ENCODE assay signal across 15 cellular contexts in genomic region chr2:190334479-190335224, GRCh38. TPM values are rescaled to one million over a fixed set of nuclear protein-coding genes. Genes with fewer than 3 reads are reported as not detected.
DNase-seq lines count a peak whose midpoint lies in the region; ATAC-seq and TF ChIP-seq lines count a peak whose summit lies in the region.
"Had no signal": no experiment of that assay in that cellular context is flagged by ENCODE, and none has a peak within 500 bp of the region (broad histone marks: within the 10 kb centered on the region; RNA-seq: fewer than 3 reads in every experiment).

No MANE protein-coding gene starts in this region.

- no peak overlapping the region for H3K27ac Mint-ChIP-seq in activated T-cell treated with anti-CD3 and anti-CD28 coated beads, Interleukin-2, amount 50 U/mL, for 72 hours
- H3K27ac Mint-ChIP-seq: activated CD4-positive, alpha-beta T cell treated with anti-CD3 and anti-CD28 coated beads for 36 hours had no signal

- H3K36me3 ChIP-seq in mucosa of rectum (ENCODE audit: control insufficient read depth in 2 of 2, insufficient read depth in 2 of 2, low read length in 2 of 2) = no peaks in the 10 kb centered on the region

- DNase-seq in ACHN (peak; percentile 27), OCI-M1 (lab: John Stamatoyannopoulos, UW) (peak; percentile 25), fibroblast of pulmonary artery (ENCODE audit: low read depth) (peak; percentile 40)
- no peak for DNase-seq in activated T-cell treated with anti-CD3 and anti-CD28 coated beads, Interleukin-2, amount 50 U/mL, for 72 hours
- DNase-seq: activated CD4-positive, alpha-beta T cell treated with anti-CD3 and anti-CD28 coated beads for 36 hours; activated T-cell treated with anti-CD3 and anti-CD28 coated beads, Interleukin-2, amount 50 U/mL, for 48 hours; effector CD4-positive, alpha-beta T cell; Kasumi-1; NCI-H2081; stimulated activated CD8-positive, alpha-beta memory T cell treated with anti-CD3 and anti-CD28 coated beads, Interleukin-4, amount 100 ng/mL, for 48 hours had no signal

- no peak for TF ChIP-seq CTCF in fibroblast of pulmonary artery (IDR thresholded peaks at IDR 0.05; ENCODE audit: low read length, missing control alignments)

- peaks cover 15% of the 10 kb centered on the region for H3K27me3 Mint-ChIP-seq in activated T-cell treated with anti-CD3 and anti-CD28 coated beads, Interleukin-2, amount 50 U/mL, for 72 hours (ENCODE audit: low read depth)

- no peaks in the 10 kb centered on the region for H3K27me3 ChIP-seq in mucosa of rectum (ENCODE audit: control insufficient read depth in 2 of 2, insufficient read depth in 2 of 2, low read length in 2 of 2)

- no peaks in the 10 kb centered on the region for H3K9me3 Mint-ChIP-seq in activated T-cell treated with anti-CD3 and anti-CD28 coated beads, Interleukin-2, amount 50 U/mL, for 72 hours

- H3K9me3 ChIP-seq in mucosa of rectum (ENCODE audit: control insufficient read depth in 2 of 2, low read length in 2 of 2) = no peaks in the 10 kb centered on the region

- H3K4me1 ChIP-seq in mucosa of rectum (ENCODE audit: control insufficient read depth in 2 of 2, insufficient read depth in 2 of 2, low read length in 2 of 2) = peaks cover 0 to 13% of the 10 kb centered on the region in 2 donors

- no peaks in the 10 kb centered on the region for H3K36me3 Mint-ChIP-seq in activated T-cell treated with anti-CD3 and anti-CD28 coated beads, Interleukin-2, amount 50 U/mL, for 72 hours (ENCODE audit: insufficient read depth in 2 of 2)

- H3K9ac ChIP-seq in mucosa of rectum (ENCODE audit: low read depth in 1 of 2, low read length in 2 of 2) = no peak overlapping the region

- no peaks in the 10 kb centered on the region for H3K4me1 Mint-ChIP-seq in activated T-cell treated with anti-CD3 and anti-CD28 coated beads, Interleukin-2, amount 50 U/mL, for 72 hours (ENCODE audit: low read depth)
- H3K4me1 Mint-ChIP-seq: activated CD4-positive, alpha-beta T cell treated with anti-CD3 and anti-CD28 coated beads for 36 hours had no signal

- H3K27ac ChIP-seq in mucosa of rectum (ENCODE audit: low read depth in 2 of 2, low read length in 2 of 2) = peak overlapping the region; percentile 38 to 56
- H3K27ac ChIP-seq: SK-N-MC had no signal

- H3K4me3 ChIP-seq in fibroblast of pulmonary artery (replicated peaks; ENCODE audit: low read depth, low read length) (no peak overlapping the region), mucosa of rectum (ENCODE audit: low read length in 2 of 2) (no peak overlapping the region)
- H3K4me3 ChIP-seq: SK-N-MC had no signal

- no peak overlapping the region for H3K4me3 Mint-ChIP-seq in activated T-cell treated with anti-CD3 and anti-CD28 coated beads, Interleukin-2, amount 50 U/mL, for 72 hours
- H3K4me3 Mint-ChIP-seq: activated CD4-positive, alpha-beta T cell treated with anti-CD3 and anti-CD28 coated beads for 36 hours had no signal

- ATAC-seq in HG02970 (IDR thresholded peaks at IDR 0.05; ENCODE audit: low FRiP score, unreplicated experiment) = no peak
- ATAC-seq in HG02981 (IDR thresholded peaks at IDR 0.05; ENCODE audit: unreplicated experiment) = no peak
- ATAC-seq in activated T-cell treated with anti-CD3 and anti-CD28 coated beads, Interleukin-2, amount 50 U/mL, for 72 hours (replicated peaks in 1 of 2) = no peak
- no peak for ATAC-seq in GM18502 (IDR thresholded peaks at IDR 0.05; ENCODE audit: poor library complexity, unreplicated experiment)
- ATAC-seq: activated CD4-positive, alpha-beta T cell treated with anti-CD3 and anti-CD28 coated beads for 36 hours had no signal

- in situ Hi-C loops in ACHN (cut with HindIII; ENCODE audit: low pct_ligation_motif_present, low pct_unique_long_range_greater_than_20kb, low sequenced_read_pairs) = no loop called here

RNA-seq across cellular contexts. Expression of gene INPP1, which starts 8.7 kb away (rescaled TPM):
- total RNA-seq in activated T-cell treated with anti-CD3 and anti-CD28 coated beads, Interleukin-2, amount 50 U/mL, for 72 hours = 10 to 100 TPM; 19.4 TPM

RNA-seq across cellular contexts. Expression of gene HIBCH, which starts 15.0 kb away (rescaled TPM):
- total RNA-seq in activated T-cell treated with anti-CD3 and anti-CD28 coated beads, Interleukin-2, amount 50 U/mL, for 72 hours = 10 to 100 TPM; 15.2 to 23.8 TPM

Comparison
In these comparisons a context has a peak if more than half of its experiments do, and no peak if none do; other contexts are left out.
1. DNase-seq: peak in ACHN (single experiment), OCI-M1 (single experiment) and fibroblast of pulmonary artery (single experiment); none in activated T-cell treated with anti-CD3 and anti-CD28 coated beads, Interleukin-2, amount 50 U/mL, for 72 hours (0 of 2).